Comparison of ENCODE assay signal across 9 cellular contexts in genomic region chr11:114075891-114076441, GRCh38. TPM values are rescaled to one million over a fixed set of nuclear protein-coding genes. Genes with fewer than 3 reads are reported as not detected.
DNase-seq lines count a peak whose midpoint lies in the region; ATAC-seq and TF ChIP-seq lines count a peak whose summit lies in the region.
"Had no signal": no experiment of that assay in that cellular context is flagged by ENCODE, and none has a peak within 500 bp of the region (broad histone marks: within the 10 kb centered on the region; RNA-seq: fewer than 3 reads in every experiment).

No MANE protein-coding gene starts in this region.

- ATAC-seq in body of pancreas (no peak), left lung (no peak), GM21576 (IDR thresholded peaks at IDR 0.05; ENCODE audit: unreplicated experiment) (no peak), GM19455 (IDR thresholded peaks at IDR 0.05; ENCODE audit: unreplicated experiment) (no peak)

- H3K27me3 ChIP-seq in Peyer's patch (no peaks in the 10 kb centered on the region), body of pancreas (no peaks in the 10 kb centered on the region), left lung (no peaks in the 10 kb centered on the region), thymus (ENCODE audit: control insufficient read depth, insufficient read depth) (peaks cover 3% of the 10 kb centered on the region)

- intact Hi-C loops in body of pancreas (cut with DNase I) (no loop called here), left lung (cut with DNase I) (no loop called here)

- H3K9me3 ChIP-seq in Peyer's patch = no peaks in the 10 kb centered on the region
- H3K9me3 ChIP-seq in body of pancreas = no peaks in the 10 kb centered on the region
- no peaks in the 10 kb centered on the region for H3K9me3 ChIP-seq in left lung
- no peaks in the 10 kb centered on the region for H3K9me3 ChIP-seq in thymus (ENCODE audit: control insufficient read depth)
- H3K9me3 ChIP-seq: BLaER1 treated with 17β-estradiol and CSF1 and Interleukin-3, amounts not matched to agents 10 nM and 100 nM had no signal

- 50 to 69% methylated on average over 18 of the region's 18 CpGs for WGBS in body of pancreas, 2 donors
- WGBS in thymus = 69% methylated on average over 18 of the region's 18 CpGs

- TF ChIP-seq POLR2A in Peyer's patch (IDR thresholded peaks at IDR 0.05) = no peak
- no peak for TF ChIP-seq POLR2A in body of pancreas (IDR thresholded peaks at IDR 0.05)

- H3K27ac ChIP-seq in Peyer's patch (peak overlapping the region in 3 of 4 donors; percentile 36 to 72 (median 43)), body of pancreas (no peak overlapping the region), left lung (peak overlapping the region in 1 of 2 donors; percentile 26), thymus (ENCODE audit: low read depth) (peak overlapping the region; percentile 21)
- H3K27ac ChIP-seq: BLaER1 treated with 17β-estradiol and CSF1 and Interleukin-3, amounts not matched to agents 10 nM and 100 nM had no signal

- TF ChIP-seq CTCF in Peyer's patch (IDR thresholded peaks at IDR 0.05) = peak; percentile 19 to 68 (median 55)
- TF ChIP-seq CTCF in body of pancreas (IDR thresholded peaks at IDR 0.05) = peak in 6 of 7 experiments; percentile 22 to 52 (median 43)
- TF ChIP-seq CTCF in left lung (IDR thresholded peaks at IDR 0.05) = peak; percentile 54 to 57

- H3K4me3 ChIP-seq in Peyer's patch (peak overlapping the region in 1 of 4 donors; percentile 29), body of pancreas (no peak overlapping the region), left lung (no peak overlapping the region), thymus (ENCODE audit: low read length) (no peak overlapping the region)
- H3K4me3 ChIP-seq: BLaER1 treated with 17β-estradiol and CSF1 and Interleukin-3, amounts not matched to agents 10 nM and 100 nM had no signal

- DNase-seq in DMS53 (lab: John Stamatoyannopoulos, UW) (peak; percentile 19), DMS53 treated with DMSO at 0.1 percent for 48 hours (lab: John Stamatoyannopoulos, UW; ENCODE audit: unreplicated experiment) (no peak), Peyer's patch (peak in 1 of 3 donors; percentile 64), body of pancreas (no peak), left lung (no peak)

- peaks cover 0 to 71% (median 20%) of the 10 kb centered on the region in 4 donors for H3K4me1 ChIP-seq in Peyer's patch
- H3K4me1 ChIP-seq in body of pancreas = peaks cover 96% of the 10 kb centered on the region
- peaks cover 62 to 100% of the 10 kb centered on the region in 2 donors for H3K4me1 ChIP-seq in left lung
- peaks cover 25% of the 10 kb centered on the region for H3K4me1 ChIP-seq in thymus (ENCODE audit: control insufficient read depth, insufficient read depth, low read length)

- peaks cover 0 to 35% (median 0%) of the 10 kb centered on the region in 3 donors for H3K36me3 ChIP-seq in Peyer's patch
- no peaks in the 10 kb centered on the region for H3K36me3 ChIP-seq in body of pancreas (replicated peaks in 1 of 2; ENCODE audit: insufficient read depth in 1 of 2, low read depth in 2 of 2)
- H3K36me3 ChIP-seq in left lung = peaks cover 0 to 16% of the 10 kb centered on the region in 2 donors
- no peaks in the 10 kb centered on the region for H3K36me3 ChIP-seq in thymus (ENCODE audit: control insufficient read depth, insufficient read depth)
- H3K36me3 ChIP-seq: BLaER1 treated with 17β-estradiol and CSF1 and Interleukin-3, amounts not matched to agents 10 nM and 100 nM had no signal

RNA-seq across cellular contexts. Expression of gene ZBTB16, which starts 16.5 kb away (rescaled TPM):
- 100 to 1,000 TPM in 3 of 4 donors, 10 to 100 TPM in 1; 84.8 to 257 (median 155) TPM for total RNA-seq in Peyer's patch
- total RNA-seq in body of pancreas = 100 to 1,000 TPM in 1 of 2 donors, 10 to 100 TPM in 1; 96.5 to 150 TPM
- total RNA-seq in left lung = 10 to 100 TPM; 52.5 to 55.6 TPM
- 21.5 TPM for polyA plus RNA-seq in thymus

Comparison
In these comparisons a context has a peak if more than half of its experiments do, and no peak if none do; other contexts are left out.
1. H3K27ac ChIP-seq: peak in Peyer's patch (3 of 4) and thymus (single experiment); none in body of pancreas (0 of 4).
2. Peak in every context shown above with its lines, with median percentiles within 50 percentile points of each other: CTCF ChIP-seq.